1 cellular context compared by ENCODE assay signal in genomic region chr15:72608084-72608483, GRCh38.
TF ChIP-seq lines count a peak whose summit lies in the region.

No MANE protein-coding gene starts in this region.

TF ChIP-seq in HepG2, 621 proteins besides CTCF, POLR2A, EP300 and RAD21 (continued from another document):
- TF ChIP-seq, protein P1, sequence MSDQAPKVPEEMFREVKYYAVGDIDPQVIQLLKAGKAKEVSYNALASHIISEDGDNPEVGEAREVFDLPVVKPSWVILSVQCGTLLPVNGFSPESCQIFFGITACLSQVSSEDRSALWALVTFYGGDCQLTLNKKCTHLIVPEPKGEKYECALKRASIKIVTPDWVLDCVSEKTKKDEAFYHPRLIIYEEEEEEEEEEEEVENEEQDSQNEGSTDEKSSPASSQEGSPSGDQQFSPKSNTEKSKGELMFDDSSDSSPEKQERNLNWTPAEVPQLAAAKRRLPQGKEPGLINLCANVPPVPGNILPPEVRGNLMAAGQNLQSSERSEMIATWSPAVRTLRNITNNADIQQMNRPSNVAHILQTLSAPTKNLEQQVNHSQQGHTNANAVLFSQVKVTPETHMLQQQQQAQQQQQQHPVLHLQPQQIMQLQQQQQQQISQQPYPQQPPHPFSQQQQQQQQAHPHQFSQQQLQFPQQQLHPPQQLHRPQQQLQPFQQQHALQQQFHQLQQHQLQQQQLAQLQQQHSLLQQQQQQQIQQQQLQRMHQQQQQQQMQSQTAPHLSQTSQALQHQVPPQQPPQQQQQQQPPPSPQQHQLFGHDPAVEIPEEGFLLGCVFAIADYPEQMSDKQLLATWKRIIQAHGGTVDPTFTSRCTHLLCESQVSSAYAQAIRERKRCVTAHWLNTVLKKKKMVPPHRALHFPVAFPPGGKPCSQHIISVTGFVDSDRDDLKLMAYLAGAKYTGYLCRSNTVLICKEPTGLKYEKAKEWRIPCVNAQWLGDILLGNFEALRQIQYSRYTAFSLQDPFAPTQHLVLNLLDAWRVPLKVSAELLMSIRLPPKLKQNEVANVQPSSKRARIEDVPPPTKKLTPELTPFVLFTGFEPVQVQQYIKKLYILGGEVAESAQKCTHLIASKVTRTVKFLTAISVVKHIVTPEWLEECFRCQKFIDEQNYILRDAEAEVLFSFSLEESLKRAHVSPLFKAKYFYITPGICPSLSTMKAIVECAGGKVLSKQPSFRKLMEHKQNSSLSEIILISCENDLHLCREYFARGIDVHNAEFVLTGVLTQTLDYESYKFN (CRISPR knock-in tag; conservative IDR thresholded peaks at IDR 0.05), result peak; percentile 59
- peak; percentile 26; the same call in 1 of the 2 replicates for TF ChIP-seq HNF4A (CRISPR knock-in tag; IDR thresholded peaks at IDR 0.05)
